Comparison of ENCODE assay signal across 22 cellular contexts in the genomic region with DNA sequence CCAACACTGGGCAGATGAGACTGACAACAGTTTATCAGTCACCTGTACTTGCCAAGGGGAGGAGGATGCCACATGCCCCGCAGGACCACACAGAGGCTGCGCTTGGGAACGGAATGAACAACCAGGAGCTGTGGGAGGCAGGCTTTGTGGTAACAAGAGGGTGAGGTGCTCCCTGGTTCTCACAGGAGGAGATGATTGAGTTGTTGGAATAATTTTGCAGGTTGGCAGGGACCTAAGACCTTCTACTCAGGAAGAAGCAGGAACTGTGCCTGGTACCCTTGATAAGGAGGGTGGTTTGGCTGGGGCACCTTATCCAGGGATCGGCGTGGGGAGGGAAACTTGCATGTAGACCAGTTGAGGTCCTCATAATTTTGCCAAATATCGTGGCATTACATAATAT. TPM values are rescaled to one million over a fixed set of nuclear protein-coding genes. Genes with fewer than 3 reads are reported as not detected.
"Had no signal": no experiment of that assay in that cellular context is flagged by ENCODE, and none has a peak within 500 bp of the region (broad histone marks: within the 10 kb centered on the region; RNA-seq: fewer than 3 reads in every experiment).

No MANE protein-coding gene starts in this region.

- FAIRE-seq: RCC 7860 had no signal

- H3K9me3 ChIP-seq: SK-N-SH had no signal

- H3K9ac ChIP-seq: SK-N-SH had no signal

- H3K4me2 ChIP-seq: SK-N-SH had no signal

- DNase-seq: KBM-7, MV-4-11, NCI-H1048, NCI-H1105, NCI-H1417, NCI-H1436 treated with DMSO at 0.1 percent for 48 hours, NCI-H1694, NCI-H187 treated with DMSO at 0.1 percent for 48 hours, NCI-H2029 treated with DMSO at 0.1 percent for 48 hours, NCI-H2171 treated with DMSO at 0.1 percent for 48 hours, NCI-H345, NCI-H446 treated with DMSO at 0.1 percent for 48 hours, NCI-H510A treated with DMSO at 0.1 percent for 48 hours, NCI-H526, RPMI8226, SHP77, SK-N-SH had no signal

RNA-seq across cellular contexts. Expression of gene SLC9A4, which starts 7.8 kb away (rescaled TPM):
- total RNA-seq: HT-29, SK-MEL-5 had no signal

RNA-seq across cellular contexts. Expression of gene IL18RAP, which starts 57.8 kb away (rescaled TPM):
- total RNA-seq: HT-29, LHCN-M2, MCF 10A, SK-MEL-5 had no signal
- polyA plus RNA-seq: SK-N-SH had no signal
